In genomic region chr7:158812684-158813083, GRCh38 we compare ENCODE assay signal across 9 cellular contexts. TPM values are rescaled to one million over a fixed set of nuclear protein-coding genes. Genes with fewer than 3 reads are reported as not detected.
DNase-seq lines count a peak whose midpoint lies in the region; ATAC-seq, FAIRE-seq and TF ChIP-seq lines count a peak whose summit lies in the region.
"Had no signal": no experiment of that assay in that cellular context is flagged by ENCODE, and none has a peak within 500 bp of the region (broad histone marks: within the 10 kb centered on the region; RNA-seq: fewer than 3 reads in every experiment).

No MANE protein-coding gene starts in this region.

- H3K4me3 ChIP-seq in small intestine (ENCODE audit: low read depth in 1 of 2, low read length in 2 of 2) = no peak overlapping the region

- WGBS in small intestine, 3 donors = 77 to 83% (median 80%) methylated on average over 5 of the region's 5 CpGs
- WGBS in H9 (ENCODE audit: extremely low coverage, insufficient read length, low lambda C conversion rate) = no CpG with 5 or more reads among the region's 5 CpGs

- no peak overlapping the region for H3K23ac ChIP-seq in H9 (ENCODE audit: insufficient read length, low read depth, low read length)

- no peaks in the 10 kb centered on the region for H4K20me1 ChIP-seq in H9 (ENCODE audit: control insufficient read depth, insufficient read depth, insufficient read length)

- no peaks in the 10 kb centered on the region for H3K23me2 ChIP-seq in H9 (ENCODE audit: insufficient read length, low read depth, low read length, poor library complexity, severe bottlenecking)

- no peak for FAIRE-seq in small intestine (lab: Jason Lieb, UNC)

- H3K9me3 Mint-ChIP-seq in CD4-positive, alpha-beta T cell = no peaks in the 10 kb centered on the region
- H3K9me3 Mint-ChIP-seq in activated naive CD8-positive, alpha-beta T cell treated with anti-CD3 and anti-CD28 coated beads, Interleukin-2, amount 50 U/mL, for 24 hours = no peaks in the 10 kb centered on the region
- peaks cover 0 to 3% of the 10 kb centered on the region in 2 experiments; a peak in 1 of 5 replicates for H3K9me3 Mint-ChIP-seq in H9

- H2BK5ac ChIP-seq in H9 (ENCODE audit: insufficient read length, low read length) = no peak overlapping the region

- no peak overlapping the region for H2BK120ac ChIP-seq in H9 (ENCODE audit: low read depth, low read length, poor library complexity, severe bottlenecking)

- ATAC-seq in CD4-positive, alpha-beta T cell (ENCODE audit: poor library complexity) = peak; percentile 62
- peak; percentile 23 for ATAC-seq in activated naive CD8-positive, alpha-beta T cell treated with anti-CD3 and anti-CD28 coated beads, Interleukin-2, amount 50 U/mL, for 24 hours
- no peak for ATAC-seq in GM18502 (IDR thresholded peaks at IDR 0.05; ENCODE audit: poor library complexity, unreplicated experiment)

- H3K27me3 ChIP-seq in CD4-positive, alpha-beta T cell (ENCODE audit: control insufficient read depth, insufficient read depth, low read length) = no peaks in the 10 kb centered on the region
- H3K27me3 ChIP-seq in small intestine (ENCODE audit: control insufficient read depth in 2 of 2, insufficient read depth in 2 of 2, low read length in 2 of 2) = no peaks in the 10 kb centered on the region
- no peaks in the 10 kb centered on the region for H3K27me3 ChIP-seq in H9 (ENCODE audit: insufficient read depth, low read length)

- H4K91ac ChIP-seq in H9 (ENCODE audit: insufficient read length, low read depth, low read length) = no peak overlapping the region

- no peak overlapping the region for H3T11ph ChIP-seq in H9 (ENCODE audit: low read length)

- peak; percentile 55 to 87 (median 78) for DNase-seq in CD4-positive, alpha-beta T cell
- DNase-seq in activated CD4-positive, alpha-beta T cell treated with anti-CD3 and anti-CD28 coated beads for 4 hours = peak; percentile 62 to 65
- peak; percentile 53 for DNase-seq in activated naive CD8-positive, alpha-beta T cell treated with anti-CD3 and anti-CD28 coated beads, Interleukin-2, amount 50 U/mL, for 24 hours
- DNase-seq in small intestine = peak; percentile 50
- no peak for DNase-seq in H9
- no peak for DNase-seq in NCI-H1694 treated with DMSO at 0.1 percent for 48 hours (lab: John Stamatoyannopoulos, UW)
- DNase-seq in head of caudate nucleus = no peak
- DNase-seq: NCI-H774 had no signal

- no peak overlapping the region for H3K14ac ChIP-seq in H9 (ENCODE audit: insufficient read depth, low read length)

- peaks cover 17% of the 10 kb centered on the region; the same call in 1 of the 2 replicates for H3K79me2 ChIP-seq in H9 (ENCODE audit: insufficient read depth, low read length)

- no peak overlapping the region for H3K4me2 ChIP-seq in H9 (ENCODE audit: insufficient read depth, insufficient read length, low read length)

- H3K4me1 ChIP-seq in small intestine (ENCODE audit: control insufficient read depth in 2 of 2, insufficient read depth in 1 of 2, low read depth in 1 of 2, low read length in 1 of 2) = peaks cover 2 to 7% of the 10 kb centered on the region in 2 donors
- peaks cover 8% of the 10 kb centered on the region for H3K4me1 ChIP-seq in H9 (ENCODE audit: insufficient read depth, low read length)

- H3K79me1 ChIP-seq in H9 (ENCODE audit: insufficient read depth, low read depth, low read length, poor library complexity, severe bottlenecking) = peaks cover 4% of the 10 kb centered on the region

- POLR2A ChIA-PET in CD4-positive, alpha-beta T cell (lab: Charles Lee) = interaction anchor here (0.5 to 12.1 kb wide), 12 partner anchors 11 to 164 kb away, joined by 3 to 256 read pairs (median 6); partner anchors contain the start of gene ESYT2

- no peak overlapping the region for H3K4ac ChIP-seq in H9 (ENCODE audit: low read depth, low read length)

- H3K4me1 Mint-ChIP-seq in CD4-positive, alpha-beta T cell (ENCODE audit: low read depth) = peaks cover 99% of the 10 kb centered on the region
- H3K4me1 Mint-ChIP-seq in activated naive CD8-positive, alpha-beta T cell treated with anti-CD3 and anti-CD28 coated beads, Interleukin-2, amount 50 U/mL, for 24 hours = peaks cover 94% of the 10 kb centered on the region
- H3K4me1 Mint-ChIP-seq in H9 = peaks cover 47 to 50% of the 10 kb centered on the region in 2 experiments

- H3K9ac ChIP-seq in H9 (ENCODE audit: extremely low read depth, insufficient read length, low read length) = no peak overlapping the region

- H3K9me3 ChIP-seq in CD4-positive, alpha-beta T cell (ENCODE audit: control insufficient read depth, low read length) = no peaks in the 10 kb centered on the region
- H3K9me3 ChIP-seq in small intestine (ENCODE audit: control insufficient read depth, low read depth) = no peaks in the 10 kb centered on the region
- H3K9me3 ChIP-seq in H9 (ENCODE audit: control insufficient read depth, low read depth, low read length) = no peaks in the 10 kb centered on the region

- no peak for TF ChIP-seq CTCF in CD4-positive, alpha-beta T cell (IDR thresholded peaks at IDR 0.05)
- no peak for TF ChIP-seq CTCF in H9 (conservative IDR thresholded peaks at IDR 0.05)

- H4K5ac ChIP-seq in H9 (ENCODE audit: insufficient read length, low read depth, low read length) = no peak overlapping the region

- H4K8ac ChIP-seq in H9 (replicated peaks; ENCODE audit: insufficient read length, low read depth, low read length) = no peak overlapping the region

- intact Hi-C loops in CD4-positive, alpha-beta T cell (cut with DNase I, micrococcal nuclease) = loop anchor here in 1 of 2 experiments (1.0 to 5.0 kb wide), 3 partner anchors 12 to 45 kb away; partner anchors contain the start of genes DYNC2I1 and ESYT2
- intact Hi-C loops in head of caudate nucleus (cut with DNase I) = no loop called here

- no peak overlapping the region for H2AK5ac ChIP-seq in H9 (ENCODE audit: insufficient read length, low read length)

- H2BK12ac ChIP-seq in H9 (ENCODE audit: insufficient read length, low read depth, low read length) = no peak overlapping the region

- H2BK20ac ChIP-seq in H9 (ENCODE audit: low read depth, low read length, poor library complexity, severe bottlenecking) = no peak overlapping the region

- no peak overlapping the region for H3K18ac ChIP-seq in H9 (ENCODE audit: insufficient read length, low read depth, low read length)

- peaks cover 0 to under 1% of the 10 kb centered on the region in 2 donors for H3K36me3 ChIP-seq in small intestine (ENCODE audit: control insufficient read depth in 2 of 2, insufficient read depth in 2 of 2, low read length in 2 of 2)

- H3K27ac Mint-ChIP-seq in CD4-positive, alpha-beta T cell = peak overlapping the region; percentile 97
- H3K27ac Mint-ChIP-seq in activated naive CD8-positive, alpha-beta T cell treated with anti-CD3 and anti-CD28 coated beads, Interleukin-2, amount 50 U/mL, for 24 hours = peak overlapping the region; percentile 97
- no peak overlapping the region; a peak in 1 of 7 replicates for H3K27ac Mint-ChIP-seq in H9

- no peak overlapping the region for H2BK15ac ChIP-seq in H9 (ENCODE audit: low read depth, low read length)

- H3K56ac ChIP-seq in H9 (ENCODE audit: insufficient read length, low read depth, low read length) = no peak overlapping the region

- peak overlapping the region; percentile 81 for H3K4me3 Mint-ChIP-seq in CD4-positive, alpha-beta T cell
- H3K4me3 Mint-ChIP-seq in activated naive CD8-positive, alpha-beta T cell treated with anti-CD3 and anti-CD28 coated beads, Interleukin-2, amount 50 U/mL, for 24 hours = peak overlapping the region; percentile 64
- H3K4me3 Mint-ChIP-seq in H9 = no peak overlapping the region

- H3K36me3 Mint-ChIP-seq in CD4-positive, alpha-beta T cell (ENCODE audit: low read depth) = peaks cover 64% of the 10 kb centered on the region
- peaks cover 44% of the 10 kb centered on the region for H3K36me3 Mint-ChIP-seq in activated naive CD8-positive, alpha-beta T cell treated with anti-CD3 and anti-CD28 coated beads, Interleukin-2, amount 50 U/mL, for 24 hours (ENCODE audit: low read depth)
- H3K36me3 Mint-ChIP-seq in H9 (ENCODE audit: insufficient read depth in 1 of 3, low read depth in 3 of 3) = peaks cover 11 to 30% (median 15%) of the 10 kb centered on the region in 3 experiments

- CTCF ChIA-PET in CD4-positive, alpha-beta T cell (lab: Charles Lee) = interaction anchor here (0.8 to 1.9 kb wide), 3 partner anchors 12 to 18 kb away, joined by 3 to 6 read pairs (median 4); partner anchors contain the start of gene ESYT2

- H3K27ac ChIP-seq in CD4-positive, alpha-beta T cell (ENCODE audit: low read depth, low read length) = peak overlapping the region; percentile 72
- H3K27ac ChIP-seq in small intestine (ENCODE audit: low read depth in 1 of 2, low read length in 1 of 2) (peak overlapping the region in 1 of 2 donors; percentile 32), H9 (ENCODE audit: insufficient read length, low read depth, low read length) (no peak overlapping the region)

- no peak overlapping the region for H2AFZ ChIP-seq in H9 (ENCODE audit: low read length)

- no peaks in the 10 kb centered on the region for H3K27me3 Mint-ChIP-seq in CD4-positive, alpha-beta T cell
- H3K27me3 Mint-ChIP-seq in activated naive CD8-positive, alpha-beta T cell treated with anti-CD3 and anti-CD28 coated beads, Interleukin-2, amount 50 U/mL, for 24 hours = no peaks in the 10 kb centered on the region
- no peaks in the 10 kb centered on the region for H3K27me3 Mint-ChIP-seq in H9 (ENCODE audit: low read depth)

RNA-seq across cellular contexts. Expression of gene ESYT2, which starts 16.6 kb away (rescaled TPM):
- total RNA-seq in CD4-positive, alpha-beta T cell = 100 to 1,000 TPM; 106 to 112 TPM
- 10 to 100 TPM in 2 of 3 donors, 1 to 10 TPM in 1; 10.0 to 28.9 (median 13.6) TPM for polyA plus RNA-seq in small intestine
- total RNA-seq in H9 (2021) = 36.7 and 39.0 TPM in 2 replicates

RNA-seq across cellular contexts. Expression of gene DYNC2I1, which starts 43.7 kb away (rescaled TPM):
- 10 to 100 TPM; 12.9 to 14.1 TPM for total RNA-seq in CD4-positive, alpha-beta T cell
- 10 to 100 TPM in 2 of 3 donors, 1 to 10 TPM in 1; 7.0 to 49.6 (median 33.8) TPM for polyA plus RNA-seq in small intestine
- 11.5 and 13.2 TPM in 2 replicates for total RNA-seq in H9 (2021)

Comparison
In these comparisons a context has a peak if more than half of its experiments do, and no peak if none do; other contexts are left out.
1. DNase-seq: peak in CD4-positive, alpha-beta T cell (10 of 10), activated CD4-positive, alpha-beta T cell treated with anti-CD3 and anti-CD28 coated beads for 4 hours (2 of 2), activated naive CD8-positive, alpha-beta T cell treated with anti-CD3 and anti-CD28 coated beads, Interleukin-2, amount 50 U/mL, for 24 hours (single experiment) and small intestine (single experiment); none in H9 (single experiment), NCI-H1694 treated with DMSO at 0.1 percent for 48 hours (single experiment) and head of caudate nucleus (0 of 42).
2. H3K27ac Mint-ChIP-seq: peak in CD4-positive, alpha-beta T cell (single experiment) and activated naive CD8-positive, alpha-beta T cell treated with anti-CD3 and anti-CD28 coated beads, Interleukin-2, amount 50 U/mL, for 24 hours (single experiment); none in H9 (0 of 3).
3. H3K4me3 Mint-ChIP-seq: peak in CD4-positive, alpha-beta T cell (single experiment) and activated naive CD8-positive, alpha-beta T cell treated with anti-CD3 and anti-CD28 coated beads, Interleukin-2, amount 50 U/mL, for 24 hours (single experiment); none in H9 (0 of 2).